1 cellular context compared by ENCODE assay signal in the genomic region with DNA sequence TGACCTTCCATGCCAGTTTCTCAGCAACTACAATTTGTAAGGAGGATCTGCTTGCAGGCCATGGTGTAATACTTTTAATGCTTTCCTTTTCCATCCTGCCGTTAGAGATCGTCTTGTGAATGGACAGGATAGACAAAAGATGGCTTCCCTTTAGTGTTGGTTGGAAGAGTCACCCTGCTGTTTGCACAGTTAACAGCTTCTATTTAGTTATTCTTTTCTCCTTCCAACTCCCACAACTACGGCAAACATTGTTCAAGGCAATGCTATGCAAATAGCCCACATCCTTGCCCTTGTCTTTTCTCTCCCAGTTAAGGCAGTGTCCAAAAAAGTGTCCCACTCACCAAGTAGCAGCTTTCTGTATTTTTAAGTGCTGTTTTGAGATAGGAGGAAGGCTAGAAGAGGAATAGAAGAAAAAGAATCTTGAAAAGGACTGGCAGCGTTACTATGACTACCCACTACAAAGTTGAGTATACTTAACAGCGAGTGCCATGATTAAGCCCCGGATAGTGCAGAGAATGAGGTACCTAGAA.
TF ChIP-seq lines count a peak whose summit lies in the region.

No MANE protein-coding gene starts in this region.

TF ChIP-seq in HepG2, 621 proteins besides CTCF, POLR2A, EP300 and RAD21:
- TF ChIP-seq SOX5 (CRISPR knock-in tag; IDR thresholded peaks at IDR 0.05; ENCODE audit: borderline replicate concordance) (peak; percentile 30; the same call in 1 of the 2 replicates), SOX13 (IDR thresholded peaks at IDR 0.05) (no peak), SOX13 (CRISPR knock-in tag; conservative IDR thresholded peaks at IDR 0.05 in 1 of 2, IDR thresholded peaks at IDR 0.05 in 1 of 2) (peak in 1 of 2 experiments; percentile 61; a peak in 2 of 4 replicates), SAP130 (CRISPR knock-in tag; IDR thresholded peaks at IDR 0.05; ENCODE audit: low read depth) (peak; percentile 27; the same call in 1 of the 2 replicates), ZNF562 (CRISPR knock-in tag; IDR thresholded peaks at IDR 0.05; ENCODE audit: borderline replicate concordance) (no peak), ZNF710 (CRISPR knock-in tag; IDR thresholded peaks at IDR 0.05; ENCODE audit: borderline replicate concordance) (peak; percentile 32; the same call in 1 of the 2 replicates), ARID5B (CRISPR knock-in tag; IDR thresholded peaks at IDR 0.05) (peak; percentile 50; the same call in 1 of the 2 replicates), SOX6 (IDR thresholded peaks at IDR 0.05) (no peak), SOX6 (CRISPR knock-in tag; IDR thresholded peaks at IDR 0.05) (peak; percentile 67), HMGA1 (CRISPR knock-in tag; conservative IDR thresholded peaks at IDR 0.05) (no peak), SALL1 (CRISPR knock-in tag; IDR thresholded peaks at IDR 0.05) (no peak), FOXA1 (IDR thresholded peaks at IDR 0.05) (no peak), FOXA1 (CRISPR knock-in tag; IDR thresholded peaks at IDR 0.05) (peak; percentile 63), GATAD2A (CRISPR knock-in tag; IDR thresholded peaks at IDR 0.05) (peak; percentile 51; the same call in 1 of the 2 replicates), MZF1 (CRISPR knock-in tag; IDR thresholded peaks at IDR 0.05; ENCODE audit: borderline replicate concordance) (no peak), HDAC2 (CRISPR knock-in tag; IDR thresholded peaks at IDR 0.05) (0 out of 2 replicates have a peak, but pooled peaks have one; percentile 30), ZNF644 (CRISPR knock-in tag; IDR thresholded peaks at IDR 0.05; ENCODE audit: low read depth) (peak; percentile 38; the same call in 1 of the 2 replicates), MAZ (IDR thresholded peaks at IDR 0.05; ENCODE audit: borderline replicate concordance, low read depth, low read length) (no peak), MAZ (CRISPR knock-in tag; IDR thresholded peaks at IDR 0.05; ENCODE audit: low read depth) (no peak), RFX1 (IDR thresholded peaks at IDR 0.05) (peak; percentile 44), FOXA3 (CRISPR knock-in tag; IDR thresholded peaks at IDR 0.05) (peak; percentile 62; the same call in 1 of the 2 replicates), ZSCAN20 (CRISPR knock-in tag; IDR thresholded peaks at IDR 0.05; ENCODE audit: borderline replicate concordance) (no peak), IRF2 (CRISPR knock-in tag; IDR thresholded peaks at IDR 0.05) (0 out of 2 replicates have a peak, but pooled peaks have one; percentile 13)
- TF ChIP-seq, protein P1, sequence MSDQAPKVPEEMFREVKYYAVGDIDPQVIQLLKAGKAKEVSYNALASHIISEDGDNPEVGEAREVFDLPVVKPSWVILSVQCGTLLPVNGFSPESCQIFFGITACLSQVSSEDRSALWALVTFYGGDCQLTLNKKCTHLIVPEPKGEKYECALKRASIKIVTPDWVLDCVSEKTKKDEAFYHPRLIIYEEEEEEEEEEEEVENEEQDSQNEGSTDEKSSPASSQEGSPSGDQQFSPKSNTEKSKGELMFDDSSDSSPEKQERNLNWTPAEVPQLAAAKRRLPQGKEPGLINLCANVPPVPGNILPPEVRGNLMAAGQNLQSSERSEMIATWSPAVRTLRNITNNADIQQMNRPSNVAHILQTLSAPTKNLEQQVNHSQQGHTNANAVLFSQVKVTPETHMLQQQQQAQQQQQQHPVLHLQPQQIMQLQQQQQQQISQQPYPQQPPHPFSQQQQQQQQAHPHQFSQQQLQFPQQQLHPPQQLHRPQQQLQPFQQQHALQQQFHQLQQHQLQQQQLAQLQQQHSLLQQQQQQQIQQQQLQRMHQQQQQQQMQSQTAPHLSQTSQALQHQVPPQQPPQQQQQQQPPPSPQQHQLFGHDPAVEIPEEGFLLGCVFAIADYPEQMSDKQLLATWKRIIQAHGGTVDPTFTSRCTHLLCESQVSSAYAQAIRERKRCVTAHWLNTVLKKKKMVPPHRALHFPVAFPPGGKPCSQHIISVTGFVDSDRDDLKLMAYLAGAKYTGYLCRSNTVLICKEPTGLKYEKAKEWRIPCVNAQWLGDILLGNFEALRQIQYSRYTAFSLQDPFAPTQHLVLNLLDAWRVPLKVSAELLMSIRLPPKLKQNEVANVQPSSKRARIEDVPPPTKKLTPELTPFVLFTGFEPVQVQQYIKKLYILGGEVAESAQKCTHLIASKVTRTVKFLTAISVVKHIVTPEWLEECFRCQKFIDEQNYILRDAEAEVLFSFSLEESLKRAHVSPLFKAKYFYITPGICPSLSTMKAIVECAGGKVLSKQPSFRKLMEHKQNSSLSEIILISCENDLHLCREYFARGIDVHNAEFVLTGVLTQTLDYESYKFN (CRISPR knock-in tag; conservative IDR thresholded peaks at IDR 0.05), result peak; percentile 16; the same call in 1 of the 2 replicates
